In genomic region chr1:17713993-17714392, GRCh38 we compare ENCODE assay signal across 21 cellular contexts. TPM values are rescaled to one million over a fixed set of nuclear protein-coding genes. Genes with fewer than 3 reads are reported as not detected.
"Had no signal": no experiment of that assay in that cellular context is flagged by ENCODE, and none has a peak within 500 bp of the region (broad histone marks: within the 10 kb centered on the region; RNA-seq: fewer than 3 reads in every experiment).

No MANE protein-coding gene starts in this region.

- ATAC-seq: Panc1, PC-3 had no signal

- H3K27ac ChIP-seq: HL-60, RWPE1 had no signal

- FAIRE-seq: HTR-8/SVneo had no signal

- DNase-seq: KBM-7; MV-4-11; NCI-H1048; NCI-H1105; NCI-H1436 treated with DMSO at 0.1 percent for 48 hours; NCI-H187; NCI-H2029; NCI-H2171 treated with DMSO at 0.1 percent for 48 hours; NCI-H345; NCI-H446 treated with DMSO at 0.1 percent for 48 hours; NCI-H510A treated with DMSO at 0.1 percent for 48 hours; NCI-H526; NK-92 treated with Interleukin-12 subunit alpha and Interleukin-12 subunit beta, amount 100 ng/mL, for 24 hours; PC-3; SHP77 had no signal

RNA-seq across cellular contexts. Expression of gene ACTL8, which starts 41.1 kb away (rescaled TPM):
- total RNA-seq: LHCN-M2, OCI-LY7, PC-3 had no signal
